ENCODE assay signal across 26 cellular contexts in genomic region chr4:87579478-87579877, GRCh38. TPM values are rescaled to one million over a fixed set of nuclear protein-coding genes. Genes with fewer than 3 reads are reported as not detected.
DNase-seq lines count a peak whose midpoint lies in the region; ATAC-seq, FAIRE-seq and TF ChIP-seq lines count a peak whose summit lies in the region.
"Had no signal": no experiment of that assay in that cellular context is flagged by ENCODE, and none has a peak within 500 bp of the region (broad histone marks: within the 10 kb centered on the region; RNA-seq: fewer than 3 reads in every experiment).

No MANE protein-coding gene starts in this region.

- H3K27me3 Mint-ChIP-seq in stimulated activated naive B cell treated with anti-CD40 and anti-IgM and Interleukin-4, amounts not matched to agents 10 μg/mL and 1 μg/mL and 100 μg/mL, for 72 hours: no peaks in the 10 kb centered on the region

- 0% methylated on average over 2 of the region's 2 CpGs for WGBS in HepG2 (ENCODE audit: low lambda C conversion rate)
- 21% methylated on average over 2 of the region's 2 CpGs for WGBS in right lobe of liver (ENCODE audit: insufficient coverage, low coverage, low lambda C conversion rate, missing lambda C conversion rate)
- WGBS in K562 (ENCODE audit: insufficient coverage, low coverage, missing lambda C conversion rate): 0% methylated on average over 2 of the region's 2 CpGs

- BruUV-seq in HepG2 (replicated peaks; lab: Mats Ljungman, UMichigan) (no TSS peak), K562 (replicated peaks; lab: Mats Ljungman, UMichigan) (no TSS peak)

- H2AFZ ChIP-seq in HepG2 (ENCODE audit: low read length) (no peak overlapping the region), K562 (ENCODE audit: low read depth, low read length) (no peak overlapping the region)

- CTCF ChIA-PET in HepG2 (lab: Yijun Ruan, JAX; ENCODE audit: low intra/inter-chr PET ratio, low total read pairs): no interaction called here
- CTCF ChIA-PET in K562 (lab: Yijun Ruan, JAX; ENCODE audit: low intra/inter-chr PET ratio): no interaction called here

- no peak overlapping the region for H3K9ac ChIP-seq in HepG2 (ENCODE audit: insufficient read depth, low read depth, low read length)
- no peak overlapping the region for H3K9ac ChIP-seq in K562 (ENCODE audit: insufficient read depth in 1 of 2, low read depth in 2 of 2, low read length in 2 of 2)

- H4K20me1 ChIP-seq in HepG2 (ENCODE audit: insufficient read depth, low read length) (no peaks in the 10 kb centered on the region), K562 (replicated peaks; ENCODE audit: control insufficient read depth, insufficient read depth, low read length) (no peaks in the 10 kb centered on the region)

- no peak overlapping the region for H3K4me3 Mint-ChIP-seq in stimulated activated naive B cell treated with anti-CD40 and anti-IgM and Interleukin-4, amounts not matched to agents 10 μg/mL and 1 μg/mL and 100 μg/mL, for 72 hours
- H3K4me3 Mint-ChIP-seq: CD4-positive, alpha-beta memory T cell; HFFc6 had no signal

- no peaks in the 10 kb centered on the region for H3K79me2 ChIP-seq in HepG2 (ENCODE audit: insufficient read depth, low read length)
- no peaks in the 10 kb centered on the region for H3K79me2 ChIP-seq in K562 (ENCODE audit: control insufficient read depth, insufficient read depth, low read length)

- H3K4me1 ChIP-seq in HepG2 (ENCODE audit: insufficient read depth, low read length) (no peaks in the 10 kb centered on the region), right lobe of liver (no peaks in the 10 kb centered on the region), K562 (replicated peaks in 1 of 2; ENCODE audit: control insufficient read depth in 2 of 2, insufficient read depth in 2 of 2, low read length in 2 of 2) (no peaks in the 10 kb centered on the region)
- H3K4me1 ChIP-seq: HAP-1 had no signal

- TF ChIP-seq EP300 in HepG2 (IDR thresholded peaks at IDR 0.05; ENCODE audit: low read depth in 2 of 2, low read length in 2 of 2): no peak
- TF ChIP-seq EP300 in HepG2 (CRISPR knock-in tag; IDR thresholded peaks at IDR 0.05; ENCODE audit: borderline replicate concordance): no peak
- no peak for TF ChIP-seq EP300 in K562 (IDR thresholded peaks at IDR 0.05; ENCODE audit: low read length)

- H3K4me3 ChIP-seq in HepG2 (replicated peaks in 1 of 3; ENCODE audit: insufficient read depth in 1 of 3, low read depth in 2 of 3, low read length in 3 of 3): no peak overlapping the region
- H3K4me3 ChIP-seq in right lobe of liver: no peak overlapping the region
- no peak overlapping the region for H3K4me3 ChIP-seq in K562
- H3K4me3 ChIP-seq: HAP-1 had no signal

- H3K4me2 ChIP-seq in HepG2 (ENCODE audit: low read depth, low read length) (no peak overlapping the region), K562 (ENCODE audit: insufficient read depth, low read length) (no peak overlapping the region)

- TF ChIP-seq CTCF in HepG2 (CRISPR knock-in tag; IDR thresholded peaks at IDR 0.05) (no peak), right lobe of liver (IDR thresholded peaks at IDR 0.05) (no peak), K562 (IDR thresholded peaks at IDR 0.05 in 2 of 3, conservative IDR thresholded peaks at IDR 0.05 in 1 of 3; ENCODE audit: insufficient read depth in 2 of 3, low read depth in 1 of 3, low read length in 3 of 3) (no peak), GM13977 (IDR thresholded peaks at IDR 0.05; ENCODE audit: extremely low read depth, insufficient read depth, missing control alignments) (no peak)

- H3K9me3 Mint-ChIP-seq in stimulated activated naive B cell treated with anti-CD40 and anti-IgM and Interleukin-4, amounts not matched to agents 10 μg/mL and 1 μg/mL and 100 μg/mL, for 72 hours: no peaks in the 10 kb centered on the region
- H3K9me3 Mint-ChIP-seq: HFFc6 had no signal

- H3K36me3 ChIP-seq in HepG2 (replicated peaks in 1 of 2; ENCODE audit: control insufficient read depth in 1 of 2, insufficient read depth in 2 of 2, low read length in 2 of 2) (no peaks in the 10 kb centered on the region), right lobe of liver (no peaks in the 10 kb centered on the region), K562 (ENCODE audit: control insufficient read depth, insufficient read depth, low read length) (no peaks in the 10 kb centered on the region)
- H3K36me3 ChIP-seq: HAP-1 had no signal

- no peaks in the 10 kb centered on the region for H3K36me3 Mint-ChIP-seq in stimulated activated naive B cell treated with anti-CD40 and anti-IgM and Interleukin-4, amounts not matched to agents 10 μg/mL and 1 μg/mL and 100 μg/mL, for 72 hours
- H3K36me3 Mint-ChIP-seq: CD4-positive, alpha-beta memory T cell had no signal

- H3K9me1 ChIP-seq in K562 (ENCODE audit: control insufficient read depth, insufficient read depth, low read length): no peaks in the 10 kb centered on the region

- no peak for ATAC-seq in HepG2
- ATAC-seq in right lobe of liver: no peak
- no peak for ATAC-seq in K562
- ATAC-seq in GM18517 (IDR thresholded peaks at IDR 0.05; ENCODE audit: unreplicated experiment): no peak
- ATAC-seq in stimulated activated naive B cell treated with anti-CD40 and anti-IgM and Interleukin-4, amounts not matched to agents 10 μg/mL and 1 μg/mL and 100 μg/mL, for 72 hours (replicated peaks): no peak

- POLR2A ChIA-PET in HepG2 (lab: Yijun Ruan, JAX) (no interaction called here), K562 (lab: Yijun Ruan, JAX) (no interaction called here)

- TF ChIP-seq POLR2A in HepG2 (IDR thresholded peaks at IDR 0.05; ENCODE audit: insufficient read depth in 1 of 2, low read depth in 2 of 2, low read length in 2 of 2): no peak
- TF ChIP-seq POLR2A in right lobe of liver (IDR thresholded peaks at IDR 0.05): no peak
- TF ChIP-seq POLR2A in K562 (conservative IDR thresholded peaks at IDR 0.05): no peak

- H3K27ac ChIP-seq in HepG2 (ENCODE audit: extremely low read length, insufficient read depth, low read length): no peak overlapping the region
- H3K27ac ChIP-seq in right lobe of liver: no peak overlapping the region
- no peak overlapping the region for H3K27ac ChIP-seq in K562 (ENCODE audit: extremely low read depth, low read depth, low read length)
- H3K27ac ChIP-seq: 22Rv1 had no signal

- no peak for TF ChIP-seq RAD21 in HepG2 (CRISPR knock-in tag; IDR thresholded peaks at IDR 0.05)
- TF ChIP-seq RAD21 in K562 (CRISPR knock-in tag; conservative IDR thresholded peaks at IDR 0.05 in 1 of 2, IDR thresholded peaks at IDR 0.05 in 1 of 2): no peak

- H3K27ac Mint-ChIP-seq in stimulated activated naive B cell treated with anti-CD40 and anti-IgM and Interleukin-4, amounts not matched to agents 10 μg/mL and 1 μg/mL and 100 μg/mL, for 72 hours: no peak overlapping the region
- H3K27ac Mint-ChIP-seq: CD4-positive, alpha-beta memory T cell; HFFc6 had no signal

- FAIRE-seq in HepG2 (lab: Jason Lieb, UNC) (no peak), K562 (lab: Jason Lieb, UNC) (no peak)
- FAIRE-seq: A204.1, GM12891, GM19239, H54 had no signal

- intact Hi-C loops in HepG2 (cut with micrococcal nuclease; ENCODE audit: unreplicated experiment) (no loop called here), right lobe of liver (cut with DNase I) (no loop called here), K562 (cut with micrococcal nuclease) (no loop called here)

- no peaks in the 10 kb centered on the region for H3K4me1 Mint-ChIP-seq in stimulated activated naive B cell treated with anti-CD40 and anti-IgM and Interleukin-4, amounts not matched to agents 10 μg/mL and 1 μg/mL and 100 μg/mL, for 72 hours
- H3K4me1 Mint-ChIP-seq: CD4-positive, alpha-beta memory T cell had no signal

- DNase-seq in HepG2 (ENCODE audit: low spot score) (no peak), right lobe of liver (no peak), SK-N-DZ (ENCODE audit: low spot score) (peak; percentile 78), K562 (ENCODE audit: extremely low read depth in 1 of 4, low spot score in 3 of 4) (no peak), GM13977 (ENCODE audit: low spot score) (no peak), NCI-H128 (lab: John Stamatoyannopoulos, UW; ENCODE audit: unreplicated experiment) (no peak)
- no peak for DNase-seq in stimulated activated naive B cell treated with anti-CD40 and anti-IgM and Interleukin-4, amounts not matched to agents 10 μg/mL and 1 μg/mL and 100 μg/mL, for 72 hours
- DNase-seq: C1 segment of cervical spinal cord; Calu3; CD4-positive, alpha-beta memory T cell; COR-L47; DMS53; DMS79 treated with DMSO at 0.1 percent for 48 hours; GF-D8; GOT3; HFFc6 had no signal

- in situ Hi-C loops in HepG2 (cut with HindIII; ENCODE audit: extremely low pct_ligation_motif_present, low pct_unique_long_range_greater_than_20kb) (no loop called here), K562 (cut with MboI) (no loop called here), GM13977 (cut with MboI; ENCODE audit: low pct_unique_long_range_greater_than_20kb, low sequenced_read_pairs, unreplicated experiment) (no loop called here)

- H3K27me3 ChIP-seq in HepG2 (ENCODE audit: control insufficient read depth in 1 of 2, insufficient read depth in 2 of 2, low read length in 2 of 2) (no peaks in the 10 kb centered on the region), right lobe of liver (no peaks in the 10 kb centered on the region), K562 (ENCODE audit: control insufficient read depth in 2 of 2, insufficient read depth in 2 of 2, low read length in 2 of 2) (peaks cover 0 to 4% of the 10 kb centered on the region in 2 experiments; a peak in 2 of 5 replicates)

- H3K9me3 ChIP-seq in HepG2 (ENCODE audit: low read length) (no peaks in the 10 kb centered on the region), right lobe of liver (no peaks in the 10 kb centered on the region), K562 (replicated peaks; ENCODE audit: control insufficient read depth, insufficient read depth, low read depth, low read length) (no peaks in the 10 kb centered on the region)
- H3K9me3 ChIP-seq: HAP-1 had no signal

RNA-seq across cellular contexts. Expression of gene DSPP, which starts 28.9 kb away (rescaled TPM):
- total RNA-seq in HepG2 (2016; rRNA removed; fragmentation: Illumina TruSeq; extraction: Trizol) (not detected in 2 replicates), right lobe of liver (not detected), K562 (2014; rRNA removed) (not detected in 2 replicates), K562 (2014; rRNA removed; fragmentation: Illumina TruSeq; extraction: Trizol) (not detected in 2 replicates), K562 (2015; rRNA removed; fragmentation: Illumina TruSeq; extraction: Trizol) (not detected in 2 replicates), K562 (2021) (not detected in 2 replicates)
- not detected in 2 replicates for total RNA-seq in HepG2 (2016; cell fraction: cytosol; rRNA removed; fragmentation: Illumina TruSeq; extraction: Trizol; ENCODE audit: low read depth)
- not detected in 2 replicates for total RNA-seq in HepG2 (2016; cell fraction: insoluble cytoplasmic fraction; rRNA removed; fragmentation: Illumina TruSeq; extraction: Trizol)
- total RNA-seq in HepG2 (2016; cell fraction: membrane; rRNA removed; fragmentation: Illumina TruSeq; extraction: Trizol): not detected in 2 replicates
- not detected in 2 replicates for total RNA-seq in HepG2 (2016; cell fraction: nucleus; rRNA removed; fragmentation: Illumina TruSeq; extraction: Trizol)
- polyA plus RNA-seq in HepG2 (2011; rRNA removed) (not detected in 2 replicates), K562 (2011; rRNA removed) (not detected in 2 replicates), K562 (2014; fragmentation: Illumina TruSeq; extraction: Trizol) (not detected in 2 replicates), K562 (2014; fragmentation: Nextera tagmentation; extraction: Ambion mirVana) (not detected), K562 (2014; rRNA removed) (not detected in 2 replicates)
- polyA plus RNA-seq in HepG2 (2011; cell fraction: cytosol; rRNA removed): not detected in 2 replicates
- polyA plus RNA-seq in HepG2 (2011; cell fraction: nucleus; rRNA removed): not detected in 2 replicates
- polyA plus RNA-seq in HepG2 (2012): not detected in 2 replicates
- polyA plus RNA-seq in HepG2 (2016; cell fraction: cytosol; fragmentation: Illumina TruSeq; extraction: Trizol; ENCODE audit: low read depth): not detected in 2 replicates
- polyA plus RNA-seq in HepG2 (2016; cell fraction: insoluble cytoplasmic fraction; fragmentation: Illumina TruSeq; extraction: Trizol; ENCODE audit: low read depth): not detected in 2 replicates
- polyA plus RNA-seq in HepG2 (2016; cell fraction: membrane; fragmentation: Illumina TruSeq; extraction: Trizol; ENCODE audit: low read depth): not detected in 2 replicates
- polyA plus RNA-seq in HepG2 (2016; cell fraction: nucleus; fragmentation: Illumina TruSeq; extraction: Trizol; ENCODE audit: insufficient read depth, low read depth): not detected in 2 replicates
- not detected in 2 replicates for polyA minus RNA-seq in HepG2 (2011; rRNA and poly(A)+ RNA removed; ENCODE audit: low replicate concordance)
- not detected in 2 replicates for polyA minus RNA-seq in HepG2 (2011; cell fraction: cytosol; rRNA and poly(A)+ RNA removed)
- not detected in 2 replicates for polyA minus RNA-seq in HepG2 (2011; cell fraction: nucleus; rRNA and poly(A)+ RNA removed)
- polyA plus RNA-seq in SK-N-DZ (2014; cell fraction: cytosol; rRNA removed): not detected in 2 replicates
- not detected in 2 replicates for polyA plus RNA-seq in SK-N-DZ (2014; cell fraction: nucleus; rRNA removed)
- not detected in 2 replicates for total RNA-seq in K562 (2011; cell fraction: chromatin; rRNA removed; ENCODE audit: low replicate concordance)
- not detected in 2 replicates for total RNA-seq in K562 (2011; cell fraction: nucleolus; rRNA removed)
- not detected in 2 replicates for total RNA-seq in K562 (2011; cell fraction: nucleoplasm; rRNA removed)
- not detected in 2 replicates for polyA plus RNA-seq in K562 (2011; cell fraction: cytosol; rRNA removed)
- not detected in 2 replicates for polyA plus RNA-seq in K562 (2011; cell fraction: nucleus; rRNA removed)
- 0.01 TPM in 1 of 2 replicates, not detected in the other for polyA plus RNA-seq in K562 (2012)
- polyA minus RNA-seq in K562 (2011; rRNA and poly(A)+ RNA removed): not detected in 2 replicates
- polyA minus RNA-seq in K562 (2011; cell fraction: cytosol; rRNA and poly(A)+ RNA removed): not detected in 2 replicates
- polyA minus RNA-seq in K562 (2011; cell fraction: nucleus; rRNA and poly(A)+ RNA removed): not detected in 2 replicates
- total RNA-seq: Calu3; CD4-positive, alpha-beta memory T cell; Daoy; G401; HFFc6 had no signal
- polyA plus RNA-seq: BJ; CD4-positive, alpha-beta memory T cell had no signal

RNA-seq across cellular contexts. Expression of gene SPARCL1, which starts 50.3 kb away (rescaled TPM):
- total RNA-seq in HepG2 (2016; rRNA removed; fragmentation: Illumina TruSeq; extraction: Trizol) (0.04 TPM in 1 of 2 replicates, not detected in the other), right lobe of liver (10 to 100 TPM in 3 of 6 experiments, 1 to 10 TPM in 3; 5.3 to 14.3 (median 9.1) TPM), K562 (2014; rRNA removed) (not detected in 2 replicates), K562 (2014; rRNA removed; fragmentation: Illumina TruSeq; extraction: Trizol) (0.04 and 0.16 TPM in 2 replicates), K562 (2015; rRNA removed; fragmentation: Illumina TruSeq; extraction: Trizol) (0.04 TPM in 1 of 2 replicates, not detected in the other), K562 (2021) (0.60 and 0.71 TPM in 2 replicates)
- total RNA-seq in HepG2 (2016; cell fraction: cytosol; rRNA removed; fragmentation: Illumina TruSeq; extraction: Trizol; ENCODE audit: low read depth): not detected in 2 replicates
- total RNA-seq in HepG2 (2016; cell fraction: insoluble cytoplasmic fraction; rRNA removed; fragmentation: Illumina TruSeq; extraction: Trizol): not detected in 2 replicates
- not detected in 2 replicates for total RNA-seq in HepG2 (2016; cell fraction: membrane; rRNA removed; fragmentation: Illumina TruSeq; extraction: Trizol)
- total RNA-seq in HepG2 (2016; cell fraction: nucleus; rRNA removed; fragmentation: Illumina TruSeq; extraction: Trizol): not detected in 2 replicates
- polyA plus RNA-seq in HepG2 (2011; rRNA removed) (not detected in 2 replicates), K562 (2011; rRNA removed) (0.03 TPM in 1 of 2 replicates, not detected in the other), K562 (2014; fragmentation: Illumina TruSeq; extraction: Trizol) (0.06 TPM in 1 of 2 replicates, not detected in the other), K562 (2014; fragmentation: Nextera tagmentation; extraction: Ambion mirVana) (under 1 TPM; 0.06 to 0.17 TPM), K562 (2014; rRNA removed) (not detected in 2 replicates)
- polyA plus RNA-seq in HepG2 (2011; cell fraction: cytosol; rRNA removed): not detected in 2 replicates
- polyA plus RNA-seq in HepG2 (2011; cell fraction: nucleus; rRNA removed): not detected in 2 replicates
- polyA plus RNA-seq in HepG2 (2012): not detected in 2 replicates
- polyA plus RNA-seq in HepG2 (2016; cell fraction: cytosol; fragmentation: Illumina TruSeq; extraction: Trizol; ENCODE audit: low read depth): not detected in 2 replicates
- 0.09 TPM in 2 replicates for polyA plus RNA-seq in HepG2 (2016; cell fraction: insoluble cytoplasmic fraction; fragmentation: Illumina TruSeq; extraction: Trizol; ENCODE audit: low read depth)
- polyA plus RNA-seq in HepG2 (2016; cell fraction: membrane; fragmentation: Illumina TruSeq; extraction: Trizol; ENCODE audit: low read depth): not detected in 2 replicates
- not detected in 2 replicates for polyA plus RNA-seq in HepG2 (2016; cell fraction: nucleus; fragmentation: Illumina TruSeq; extraction: Trizol; ENCODE audit: insufficient read depth, low read depth)
- polyA minus RNA-seq in HepG2 (2011; rRNA and poly(A)+ RNA removed; ENCODE audit: low replicate concordance): not detected in 2 replicates
- not detected in 2 replicates for polyA minus RNA-seq in HepG2 (2011; cell fraction: cytosol; rRNA and poly(A)+ RNA removed)
- not detected in 2 replicates for polyA minus RNA-seq in HepG2 (2011; cell fraction: nucleus; rRNA and poly(A)+ RNA removed)
- not detected in 2 replicates for polyA plus RNA-seq in SK-N-DZ (2014; cell fraction: cytosol; rRNA removed)
- not detected in 2 replicates for polyA plus RNA-seq in SK-N-DZ (2014; cell fraction: nucleus; rRNA removed)
- total RNA-seq in K562 (2011; cell fraction: chromatin; rRNA removed; ENCODE audit: low replicate concordance): not detected in 2 replicates
- not detected in 2 replicates for total RNA-seq in K562 (2011; cell fraction: nucleolus; rRNA removed)
- total RNA-seq in K562 (2011; cell fraction: nucleoplasm; rRNA removed): not detected in 2 replicates
- not detected in 2 replicates for polyA plus RNA-seq in K562 (2011; cell fraction: cytosol; rRNA removed)
- polyA plus RNA-seq in K562 (2011; cell fraction: nucleus; rRNA removed): 0.10 TPM in 1 of 2 replicates, not detected in the other
- polyA plus RNA-seq in K562 (2012): 0.10 and 0.12 TPM in 2 replicates
- not detected in 2 replicates for polyA minus RNA-seq in K562 (2011; rRNA and poly(A)+ RNA removed)
- not detected in 2 replicates for polyA minus RNA-seq in K562 (2011; cell fraction: cytosol; rRNA and poly(A)+ RNA removed)
- polyA minus RNA-seq in K562 (2011; cell fraction: nucleus; rRNA and poly(A)+ RNA removed): not detected in 2 replicates
- total RNA-seq: Calu3; CD4-positive, alpha-beta memory T cell; Daoy; G401; HFFc6 had no signal
- polyA plus RNA-seq: BJ; CD4-positive, alpha-beta memory T cell had no signal

Comparison
In these comparisons a context has a peak if more than half of its experiments do, and no peak if none do; other contexts are left out.
1. Of the 241 proteins assayed by ChIP-seq in both HepG2 and K562: peak only in HepG2: MAFF; only in K562: MAFG; in both: MAFK; in neither: 238.